In the genomic region with DNA sequence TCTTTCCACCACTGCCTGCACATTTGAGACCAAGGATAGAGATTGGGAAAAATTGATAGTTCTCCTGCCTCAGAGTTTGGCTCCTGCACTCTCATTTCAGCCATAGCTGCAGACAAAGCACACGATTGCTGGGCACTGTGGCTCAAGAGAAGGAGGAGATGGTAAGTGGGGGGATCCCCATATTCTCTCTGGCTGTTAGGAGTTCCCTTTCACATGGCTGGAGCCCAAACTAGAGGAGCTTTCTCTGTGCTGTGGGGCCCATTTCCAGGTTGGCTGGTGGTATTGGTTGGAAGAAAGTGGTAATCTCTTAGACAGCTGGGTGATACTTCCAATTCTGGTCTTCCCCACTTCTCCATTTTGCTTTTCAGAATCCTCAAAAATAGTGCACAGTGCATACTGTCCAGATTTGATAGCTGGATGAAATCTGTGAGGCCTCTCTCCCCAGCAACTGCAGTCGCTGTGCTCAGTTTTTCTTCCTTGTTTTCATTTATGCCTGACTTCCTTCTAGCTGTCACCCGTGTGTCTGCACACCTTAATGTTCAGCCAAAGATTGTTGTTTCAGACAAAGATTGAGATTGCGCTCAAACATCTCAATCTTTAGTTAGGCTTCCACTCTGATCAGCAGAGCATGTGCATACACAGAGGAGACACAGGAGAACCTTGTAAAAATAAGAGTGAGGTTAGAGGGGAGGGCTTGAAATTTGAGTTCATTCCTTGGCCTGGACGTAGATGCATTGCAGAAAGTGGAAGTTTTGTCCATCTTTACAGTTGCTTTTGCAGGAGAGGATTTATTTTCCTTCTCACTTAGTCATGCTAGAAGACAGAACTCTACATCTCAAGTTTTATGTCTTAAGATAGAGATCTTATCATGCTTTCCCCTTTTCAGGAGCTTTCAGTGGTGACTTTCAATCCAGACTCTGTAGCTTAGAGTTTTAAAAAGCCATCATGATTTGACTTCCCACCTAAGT, we compare ENCODE assay signal across 12 cellular contexts. TPM values are rescaled to one million over a fixed set of nuclear protein-coding genes. Genes with fewer than 3 reads are reported as not detected.
DNase-seq lines count a peak whose midpoint lies in the region; ATAC-seq and TF ChIP-seq lines count a peak whose summit lies in the region.
"Had no signal": no experiment of that assay in that cellular context is flagged by ENCODE, and none has a peak within 500 bp of the region (broad histone marks: within the 10 kb centered on the region; RNA-seq: fewer than 3 reads in every experiment).

No MANE protein-coding gene starts in this region.

- CTCF ChIA-PET in WTC11 (lab: Charles Lee), result interaction anchor here (0.7 kb wide), 1 partner anchor 137 kb away, joined by 4 read pairs; no protein-coding TSS in a partner anchor

- ATAC-seq in stimulated activated naive CD8-positive, alpha-beta T cell treated with anti-CD3 and anti-CD28 coated beads, Interleukin-15, Interleukin-2, amounts not matched to agents 100 U/mL and 50 U/mL, for 24 hours, result no peak
- ATAC-seq in HG03196 (IDR thresholded peaks at IDR 0.05; ENCODE audit: unreplicated experiment) (no peak), GM18870 (IDR thresholded peaks at IDR 0.05; ENCODE audit: unreplicated experiment) (no peak), WTC11 (no peak)

- H3K9me3 Mint-ChIP-seq in stimulated activated naive CD8-positive, alpha-beta T cell treated with anti-CD3 and anti-CD28 coated beads, Interleukin-15, Interleukin-2, amounts not matched to agents 100 ng/mL and 50 ng/mL, for 24 hours, result no peaks in the 10 kb centered on the region
- H3K9me3 Mint-ChIP-seq in immature natural killer cell (no peaks in the 10 kb centered on the region), WTC11 (no peaks in the 10 kb centered on the region)
- H3K9me3 Mint-ChIP-seq: activated T-cell treated with anti-CD3 and anti-CD28 coated beads, Interleukin-2, amount 50 U/mL, for 4 hours had no signal

- peaks cover 53% of the 10 kb centered on the region for H3K4me1 Mint-ChIP-seq in stimulated activated naive CD8-positive, alpha-beta T cell treated with anti-CD3 and anti-CD28 coated beads, Interleukin-15, Interleukin-2, amounts not matched to agents 100 ng/mL and 50 ng/mL, for 24 hours (ENCODE audit: low read depth)
- peaks cover 35 to 70% of the 10 kb centered on the region in 2 donors for H3K4me1 Mint-ChIP-seq in immature natural killer cell
- H3K4me1 Mint-ChIP-seq in WTC11, result peaks cover 5% of the 10 kb centered on the region

- H3K4me3 Mint-ChIP-seq in stimulated activated naive CD8-positive, alpha-beta T cell treated with anti-CD3 and anti-CD28 coated beads, Interleukin-15, Interleukin-2, amounts not matched to agents 100 ng/mL and 50 ng/mL, for 24 hours, result no peak overlapping the region
- H3K4me3 Mint-ChIP-seq in immature natural killer cell (no peak overlapping the region), WTC11 (no peak overlapping the region)
- H3K4me3 Mint-ChIP-seq: activated T-cell treated with anti-CD3 and anti-CD28 coated beads, Interleukin-2, amount 50 U/mL, for 4 hours had no signal

- H3K36me3 Mint-ChIP-seq in stimulated activated naive CD8-positive, alpha-beta T cell treated with anti-CD3 and anti-CD28 coated beads, Interleukin-15, Interleukin-2, amounts not matched to agents 100 ng/mL and 50 ng/mL, for 24 hours (ENCODE audit: low read depth), result peaks cover 31% of the 10 kb centered on the region
- H3K36me3 Mint-ChIP-seq in immature natural killer cell, result peaks cover 4 to 16% (median 4%) of the 10 kb centered on the region in 3 donors
- peaks cover 3% of the 10 kb centered on the region for H3K36me3 Mint-ChIP-seq in WTC11

- peak overlapping the region; percentile 9 for H3K27ac Mint-ChIP-seq in stimulated activated naive CD8-positive, alpha-beta T cell treated with anti-CD3 and anti-CD28 coated beads, Interleukin-15, Interleukin-2, amounts not matched to agents 100 ng/mL and 50 ng/mL, for 24 hours
- H3K27ac Mint-ChIP-seq in immature natural killer cell, result peak overlapping the region; percentile 34 to 76 (median 66)
- H3K27ac Mint-ChIP-seq in WTC11, result no peak overlapping the region

- TF ChIP-seq CTCF in WTC11 (IDR thresholded peaks at IDR 0.05), result no peak

- no peak for DNase-seq in stimulated activated naive CD8-positive, alpha-beta T cell treated with anti-CD3 and anti-CD28 coated beads, Interleukin-15, Interleukin-2, amounts not matched to agents 100 U/mL and 50 U/mL, for 24 hours
- DNase-seq in OCI-M1 (lab: John Stamatoyannopoulos, UW) (peak; percentile 52), immature natural killer cell (no peak), WTC11 (ENCODE audit: low spot score) (no peak)
- no peak for DNase-seq in activated CD4-positive, CD25-positive, alpha-beta regulatory T cell treated with anti-CD3 and anti-CD28 coated beads, Interleukin-2, amount 50 U/mL, for 72 hours
- DNase-seq: activated T-cell treated with anti-CD3 and anti-CD28 coated beads, Interleukin-2, amount 50 U/mL, for 4 hours; lower lobe of right lung; NCI-H446 treated with DMSO at 0.1 percent for 48 hours; pancreas had no signal

- no peaks in the 10 kb centered on the region for H3K27me3 Mint-ChIP-seq in stimulated activated naive CD8-positive, alpha-beta T cell treated with anti-CD3 and anti-CD28 coated beads, Interleukin-15, Interleukin-2, amounts not matched to agents 100 ng/mL and 50 ng/mL, for 24 hours
- H3K27me3 Mint-ChIP-seq in immature natural killer cell (ENCODE audit: low read depth in 3 of 3) (peaks cover 0 to 7% (median 0%) of the 10 kb centered on the region in 3 donors), WTC11 (ENCODE audit: low read depth) (no peaks in the 10 kb centered on the region)

- POLR2A ChIA-PET in WTC11 (lab: Charles Lee), result no interaction called here

TF ChIP-seq in WTC11, 78 proteins besides CTCF, POLR2A, EP300 and RAD21 (continues in another document):
- TF ChIP-seq ZNF138 (CRISPR knock-in tag; conservative IDR thresholded peaks at IDR 0.05) (no peak), TCF7 (CRISPR knock-in tag; IDR thresholded peaks at IDR 0.05; ENCODE audit: low read depth) (no peak), IRF2 (CRISPR knock-in tag; IDR thresholded peaks at IDR 0.05; ENCODE audit: borderline replicate concordance, low read depth) (no peak), ZNF416 (CRISPR knock-in tag; IDR thresholded peaks at IDR 0.05) (no peak)
- TF ChIP-seq, protein P1, sequence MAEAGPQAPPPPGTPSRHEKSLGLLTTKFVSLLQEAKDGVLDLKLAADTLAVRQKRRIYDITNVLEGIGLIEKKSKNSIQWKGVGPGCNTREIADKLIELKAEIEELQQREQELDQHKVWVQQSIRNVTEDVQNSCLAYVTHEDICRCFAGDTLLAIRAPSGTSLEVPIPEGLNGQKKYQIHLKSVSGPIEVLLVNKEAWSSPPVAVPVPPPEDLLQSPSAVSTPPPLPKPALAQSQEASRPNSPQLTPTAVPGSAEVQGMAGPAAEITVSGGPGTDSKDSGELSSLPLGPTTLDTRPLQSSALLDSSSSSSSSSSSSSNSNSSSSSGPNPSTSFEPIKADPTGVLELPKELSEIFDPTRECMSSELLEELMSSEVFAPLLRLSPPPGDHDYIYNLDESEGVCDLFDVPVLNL (CRISPR knock-in tag; IDR thresholded peaks at IDR 0.05; ENCODE audit: borderline replicate concordance, low read depth), result no peak
- TF ChIP-seq, protein P2, sequence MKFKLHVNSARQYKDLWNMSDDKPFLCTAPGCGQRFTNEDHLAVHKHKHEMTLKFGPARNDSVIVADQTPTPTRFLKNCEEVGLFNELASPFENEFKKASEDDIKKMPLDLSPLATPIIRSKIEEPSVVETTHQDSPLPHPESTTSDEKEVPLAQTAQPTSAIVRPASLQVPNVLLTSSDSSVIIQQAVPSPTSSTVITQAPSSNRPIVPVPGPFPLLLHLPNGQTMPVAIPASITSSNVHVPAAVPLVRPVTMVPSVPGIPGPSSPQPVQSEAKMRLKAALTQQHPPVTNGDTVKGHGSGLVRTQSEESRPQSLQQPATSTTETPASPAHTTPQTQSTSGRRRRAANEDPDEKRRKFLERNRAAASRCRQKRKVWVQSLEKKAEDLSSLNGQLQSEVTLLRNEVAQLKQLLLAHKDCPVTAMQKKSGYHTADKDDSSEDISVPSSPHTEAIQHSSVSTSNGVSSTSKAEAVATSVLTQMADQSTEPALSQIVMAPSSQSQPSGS (CRISPR knock-in tag; IDR thresholded peaks at IDR 0.05; ENCODE audit: borderline replicate concordance, low read depth), result no peak
- TF ChIP-seq, protein P3, sequence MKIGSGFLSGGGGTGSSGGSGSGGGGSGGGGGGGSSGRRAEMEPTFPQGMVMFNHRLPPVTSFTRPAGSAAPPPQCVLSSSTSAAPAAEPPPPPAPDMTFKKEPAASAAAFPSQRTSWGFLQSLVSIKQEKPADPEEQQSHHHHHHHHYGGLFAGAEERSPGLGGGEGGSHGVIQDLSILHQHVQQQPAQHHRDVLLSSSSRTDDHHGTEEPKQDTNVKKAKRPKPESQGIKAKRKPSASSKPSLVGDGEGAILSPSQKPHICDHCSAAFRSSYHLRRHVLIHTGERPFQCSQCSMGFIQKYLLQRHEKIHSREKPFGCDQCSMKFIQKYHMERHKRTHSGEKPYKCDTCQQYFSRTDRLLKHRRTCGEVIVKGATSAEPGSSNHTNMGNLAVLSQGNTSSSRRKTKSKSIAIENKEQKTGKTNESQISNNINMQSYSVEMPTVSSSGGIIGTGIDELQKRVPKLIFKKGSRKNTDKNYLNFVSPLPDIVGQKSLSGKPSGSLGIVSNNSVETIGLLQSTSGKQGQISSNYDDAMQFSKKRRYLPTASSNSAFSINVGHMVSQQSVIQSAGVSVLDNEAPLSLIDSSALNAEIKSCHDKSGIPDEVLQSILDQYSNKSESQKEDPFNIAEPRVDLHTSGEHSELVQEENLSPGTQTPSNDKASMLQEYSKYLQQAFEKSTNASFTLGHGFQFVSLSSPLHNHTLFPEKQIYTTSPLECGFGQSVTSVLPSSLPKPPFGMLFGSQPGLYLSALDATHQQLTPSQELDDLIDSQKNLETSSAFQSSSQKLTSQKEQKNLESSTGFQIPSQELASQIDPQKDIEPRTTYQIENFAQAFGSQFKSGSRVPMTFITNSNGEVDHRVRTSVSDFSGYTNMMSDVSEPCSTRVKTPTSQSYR (CRISPR knock-in tag; IDR thresholded peaks at IDR 0.05), result no peak

RNA-seq across cellular contexts. Expression of a gene that starts 28.6 kb away (rescaled TPM):
- 10 to 100 TPM; 13.8 to 30.3 (median 22.6) TPM for polyA plus RNA-seq in immature natural killer cell
- total RNA-seq in WTC11 (2021), result 17.1 to 18.1 TPM (median 17.6 TPM) in 3 replicates
